ENCODE assay signal across 8 cellular contexts in the genomic region with DNA sequence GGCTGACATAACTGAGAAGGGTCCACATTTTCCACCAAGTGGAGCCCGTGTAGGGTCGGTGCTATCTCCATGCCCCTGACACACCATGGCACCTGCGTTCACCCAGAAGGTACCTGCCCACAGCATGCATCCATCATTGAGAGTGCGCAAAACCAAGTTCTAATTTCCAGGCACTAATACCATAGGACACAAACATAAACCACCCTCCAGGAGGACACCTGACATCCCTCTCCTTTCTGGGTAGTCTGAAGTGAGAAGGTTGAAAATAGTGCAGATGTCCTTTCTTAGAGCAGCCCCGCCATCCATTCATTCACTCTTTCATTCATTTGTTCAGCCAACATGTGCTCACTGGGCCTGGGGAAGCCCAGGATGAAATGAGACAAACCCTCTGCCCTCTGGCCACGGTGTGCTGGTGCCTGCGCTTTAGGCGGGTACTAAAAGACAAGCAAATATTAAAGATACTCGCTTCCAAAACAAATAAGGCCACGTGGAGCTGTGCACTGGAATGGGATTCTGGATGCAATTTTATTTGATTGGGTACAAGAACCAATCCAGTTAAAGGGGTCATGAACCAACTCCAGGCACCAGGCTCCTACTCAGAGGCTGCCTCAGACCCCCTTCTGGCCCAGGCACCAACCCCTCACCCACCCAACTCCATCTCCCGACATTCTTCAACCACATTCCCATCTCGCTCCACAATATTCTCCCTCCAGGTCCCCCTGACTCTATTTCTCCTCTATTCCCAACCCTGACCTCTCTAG. TPM values are rescaled to one million over a fixed set of nuclear protein-coding genes. Genes with fewer than 3 reads are reported as not detected.
A peak's percentile ranks its signal among the peaks of the same experiment; 100 is the strongest.
DNase-seq lines count a peak whose midpoint lies in the region; ATAC-seq and TF ChIP-seq lines count a peak whose summit lies in the region.

No MANE protein-coding gene starts in this region.

- peak overlapping the region; percentile 89 for H3K4me2 ChIP-seq in mammary epithelial cell (ENCODE audit: insufficient read depth, low read depth, low read length)

- no peaks in the 10 kb centered on the region for H4K20me1 ChIP-seq in mammary epithelial cell (ENCODE audit: insufficient read depth, low read length)

- H3K9me3 ChIP-seq in left ventricle myocardium inferior (replicated peaks) (no peaks in the 10 kb centered on the region), mammary epithelial cell (replicated peaks; ENCODE audit: insufficient read depth, low read length) (no peaks in the 10 kb centered on the region), mucosa of rectum (ENCODE audit: control insufficient read depth in 2 of 2, low read length in 2 of 2) (no peaks in the 10 kb centered on the region)

- DNase-seq in left ventricle myocardium inferior: no peak
- no peak for DNase-seq in Right ventricle myocardium inferior (ENCODE audit: missing footprints)
- DNase-seq in mammary epithelial cell: no peak
- no peak for DNase-seq in islet precursor cell
- DNase-seq in NCI-H526 treated with DMSO at 0.1 percent for 48 hours (lab: John Stamatoyannopoulos, UW): no peak

- H3K27ac ChIP-seq in left ventricle myocardium inferior (replicated peaks) (peak overlapping the region; percentile 50), mammary epithelial cell (ENCODE audit: insufficient read depth, low read depth, low read length) (no peak overlapping the region), mucosa of rectum (ENCODE audit: low read depth in 2 of 2, low read length in 2 of 2) (no peak overlapping the region)

- TF ChIP-seq CTCF in left ventricle myocardium inferior (IDR thresholded peaks at IDR 0.05; ENCODE audit: borderline replicate concordance): no peak
- no peak for TF ChIP-seq CTCF in mammary epithelial cell (conservative IDR thresholded peaks at IDR 0.05 in 1 of 2, IDR thresholded peaks at IDR 0.05 in 1 of 2; ENCODE audit: extremely low read depth in 1 of 2, insufficient read depth in 1 of 2, low read depth in 1 of 2, low read length in 2 of 2)

- dilution Hi-C loops in mammary epithelial cell (cut with HindIII; ENCODE audit: low sequenced_read_pairs): no loop called here

- in situ Hi-C loops in mammary epithelial cell (cut with MboI; ENCODE audit: low sequenced_read_pairs in 2 of 2): no loop called here

- peak overlapping the region; percentile 78 for H3K4me3 ChIP-seq in left ventricle myocardium inferior
- H3K4me3 ChIP-seq in mammary epithelial cell (replicated peaks in 1 of 3; ENCODE audit: insufficient read depth in 1 of 3, low read depth in 2 of 3, low read length in 3 of 3): peak overlapping the region; percentile 69 to 82 (median 72)
- peak overlapping the region; percentile 47 to 70 for H3K4me3 ChIP-seq in mucosa of rectum (ENCODE audit: low read length in 2 of 2)

- H3K4me1 ChIP-seq in left ventricle myocardium inferior (peaks cover 59% of the 10 kb centered on the region), mammary epithelial cell (ENCODE audit: insufficient read depth, low read length) (peaks cover 3% of the 10 kb centered on the region), mucosa of rectum (ENCODE audit: control insufficient read depth in 2 of 2, insufficient read depth in 2 of 2, low read length in 2 of 2) (peaks cover 0 to 3% of the 10 kb centered on the region in 2 donors)

- H3K36me3 ChIP-seq in left ventricle myocardium inferior (no peaks in the 10 kb centered on the region), mammary epithelial cell (ENCODE audit: insufficient read depth, low read length) (no peaks in the 10 kb centered on the region), mucosa of rectum (ENCODE audit: control insufficient read depth in 2 of 2, insufficient read depth in 2 of 2, low read length in 2 of 2) (no peaks in the 10 kb centered on the region)

- peak overlapping the region; percentile 82 for H2AFZ ChIP-seq in mammary epithelial cell (ENCODE audit: low read depth, low read length)

- WGBS in mammary epithelial cell (ENCODE audit: low coverage, missing lambda C conversion rate): 91% methylated on average over 12 of the region's 12 CpGs

- H3K9ac ChIP-seq in mammary epithelial cell (ENCODE audit: insufficient read depth, low read length) (peak overlapping the region; percentile 28), mucosa of rectum (ENCODE audit: low read depth in 1 of 2, low read length in 2 of 2) (peak overlapping the region; percentile 8 to 60)

- H3K79me2 ChIP-seq in mammary epithelial cell (ENCODE audit: insufficient read depth, low read length): peaks cover 10% of the 10 kb centered on the region

- ATAC-seq in Right ventricle myocardium inferior (no peak), GM18861 (IDR thresholded peaks at IDR 0.05; ENCODE audit: unreplicated experiment) (no peak), HG03565 (IDR thresholded peaks at IDR 0.05; ENCODE audit: unreplicated experiment) (no peak)

- intact Hi-C loops in left ventricle myocardium inferior (cut with micrococcal nuclease) (no loop called here), Right ventricle myocardium inferior (cut with DNase I) (loop anchor here (5.0 kb wide), 1 partner anchor 77 kb away; no protein-coding TSS in a partner anchor), mammary epithelial cell (cut with micrococcal nuclease) (loop anchor here (5.0 kb wide), 1 partner anchor 53 kb away; no protein-coding TSS in a partner anchor)

- H3K27me3 ChIP-seq in left ventricle myocardium inferior (ENCODE audit: low read depth) (no peaks in the 10 kb centered on the region), mammary epithelial cell (ENCODE audit: insufficient read depth, low read length) (no peaks in the 10 kb centered on the region), mucosa of rectum (ENCODE audit: control insufficient read depth in 2 of 2, insufficient read depth in 2 of 2, low read length in 2 of 2) (peaks cover 4 to 5% of the 10 kb centered on the region in 2 donors)

- no TSS peak for BruUV-seq in mammary epithelial cell (replicated peaks; lab: Mats Ljungman, UMichigan)

- CTCF ChIA-PET in mammary epithelial cell (lab: Charles Lee; ENCODE audit: low non-redundant PET): interaction anchor here (0.6 kb wide), 1 partner anchor 10 kb away, joined by 3 read pairs; no protein-coding TSS in a partner anchor

RNA-seq across cellular contexts. Expression of a gene that starts 1.2 kb away (rescaled TPM):
- total RNA-seq in left ventricle myocardium inferior (55.5 TPM), Right ventricle myocardium inferior (67.5 TPM), mammary epithelial cell (10 to 100 TPM; 15.2 to 29.3 TPM)
- polyA plus RNA-seq in mammary epithelial cell: 23.0 TPM
- polyA minus RNA-seq in mammary epithelial cell: 119 TPM
